ENCODE assay signal across 21 cellular contexts in the genomic region with DNA sequence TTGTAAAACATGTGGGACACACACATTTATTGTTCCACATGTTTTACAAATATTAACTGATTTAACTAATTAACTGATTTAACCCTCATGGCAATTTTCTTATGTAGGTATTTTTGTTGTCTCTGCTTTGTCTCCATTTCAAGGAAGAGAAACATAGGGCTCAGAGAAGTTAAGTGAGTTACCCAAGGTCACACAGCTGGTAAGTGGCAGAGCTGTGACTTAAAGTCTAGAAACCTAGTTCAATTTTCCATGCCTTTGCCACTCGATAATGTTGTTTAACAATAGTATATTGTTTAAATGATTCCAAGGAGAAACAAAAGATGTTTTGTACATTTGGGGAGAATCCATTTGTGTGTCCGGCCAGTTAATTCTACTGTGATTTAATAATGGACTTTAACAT.
"Had no signal": no experiment of that assay in that cellular context is flagged by ENCODE, and none has a peak within 500 bp of the region (broad histone marks: within the 10 kb centered on the region; RNA-seq: fewer than 3 reads in every experiment).

No MANE protein-coding gene starts in this region.

- H3K4me1 ChIP-seq: colonic mucosa, esophagus squamous epithelium, prostate gland, testis had no signal

- H3K27ac ChIP-seq: colonic mucosa, esophagus squamous epithelium, left lung, parathyroid adenoma, prostate gland, right atrium auricular region, stomach, testis, tibial artery had no signal

- H3K36me3 ChIP-seq: colonic mucosa, esophagus squamous epithelium, left lung, prostate gland, right atrium auricular region, stomach, tibial artery had no signal

- H2AFZ ChIP-seq: parathyroid adenoma had no signal

- H3K79me2 ChIP-seq: parathyroid adenoma had no signal

- H3K4me3 ChIP-seq: colonic mucosa, esophagus squamous epithelium, left lung, prostate gland, right atrium auricular region, stomach, testis, tibial artery had no signal

- H3K27me3 ChIP-seq: colonic mucosa, esophagus squamous epithelium, right atrium auricular region, stomach, testis, tibial artery had no signal

- ATAC-seq: natural killer cell; sciatic nerve; stimulated activated effector memory CD8-positive, alpha-beta T cell treated with anti-CD3 and anti-CD28 coated beads, Interleukin-12 subunit alpha, Interleukin-12 subunit beta, amount 100 ng/mL, for 72 hours had no signal

- H3K9ac ChIP-seq: parathyroid adenoma had no signal

- DNase-seq: colonic mucosa; dermis blood vessel endothelial cell; effector memory CD4-positive, alpha-beta T cell; erythroblast; esophagus squamous epithelium; foreskin melanocyte; kidney; left cardiac atrium; natural killer cell; stimulated activated CD4-positive, alpha-beta T cell treated with anti-CD3 and anti-CD28 coated beads, Interleukin-2, amount 100 ng/mL, for 24 hours; stimulated activated CD4-positive, alpha-beta T cell treated with anti-CD3 and anti-CD28 coated beads, Interleukin-4, amount 100 ng/mL, for 24 hours; stimulated activated naive CD4-positive, alpha-beta T cell treated with Interleukin-2 at 50 U/mL for 16 hours; stomach; testis; tibial artery had no signal

- H3K9me3 ChIP-seq: colonic mucosa, esophagus squamous epithelium, left lung, prostate gland, right atrium auricular region, stomach, testis, tibial artery had no signal
